ENCODE assay signal across 9 cellular contexts in genomic region chr22:45310331-45311032, GRCh38. TPM values are rescaled to one million over a fixed set of nuclear protein-coding genes. Genes with fewer than 3 reads are reported as not detected.
DNase-seq lines count a peak whose midpoint lies in the region; ATAC-seq, FAIRE-seq and TF ChIP-seq lines count a peak whose summit lies in the region.
"Had no signal": no experiment of that assay in that cellular context is flagged by ENCODE, and none has a peak within 500 bp of the region (broad histone marks: within the 10 kb centered on the region; RNA-seq: fewer than 3 reads in every experiment).

No MANE protein-coding gene starts in this region.

- no TSS peak for BruUV-seq in PC-3 (replicated peaks; lab: Mats Ljungman, UMichigan)

- H3K79me2 ChIP-seq in DND-41 (ENCODE audit: insufficient read depth, low read length) = peaks cover 49% of the 10 kb centered on the region
- H3K79me2 ChIP-seq in PC-3 (ENCODE audit: low read length) = peaks cover 55% of the 10 kb centered on the region

- peak overlapping the region; percentile 84 for H3K4me3 Mint-ChIP-seq in natural killer cell

- peak overlapping the region; percentile 88 for H3K9ac ChIP-seq in DND-41 (ENCODE audit: low read depth, low read length)
- peak overlapping the region; percentile 87 for H3K9ac ChIP-seq in PC-3 (ENCODE audit: low read length)
- peak overlapping the region; percentile 74 to 78 for H3K9ac ChIP-seq in duodenal mucosa (ENCODE audit: low read depth in 1 of 2, low read length in 2 of 2)

- peak overlapping the region; percentile 53 to 89 for H3K27ac Mint-ChIP-seq in natural killer cell

- DNase-seq in DND-41 (peak; percentile 35), PC-3 (no peak), natural killer cell (no peak), NCI-H2227 (lab: John Stamatoyannopoulos, UW; ENCODE audit: unreplicated experiment) (no peak), D721Med (ENCODE audit: insufficient read length, low spot score) (no peak), AG20443 (ENCODE audit: low spot score) (no peak)

- H3F3A ChIP-seq in PC-3 (ENCODE audit: low read length, unreplicated experiment) = no peaks in the 10 kb centered on the region

- H3K4me2 ChIP-seq in DND-41 (ENCODE audit: insufficient read depth, low read length) = peak overlapping the region; percentile 85
- peak overlapping the region; percentile 98 for H3K4me2 ChIP-seq in PC-3 (ENCODE audit: low read length)

- CTCF ChIA-PET in PC-3 (lab: Charles Lee) = no interaction called here

- ATAC-seq in DND-41 (ENCODE audit: insufficient read depth, low read depth) = 0 out of 3 replicates have a peak, but pooled peaks have one; percentile 1
- no peak for ATAC-seq in PC-3
- ATAC-seq in natural killer cell = no peak
- ATAC-seq in HG03469 (IDR thresholded peaks at IDR 0.05; ENCODE audit: unreplicated experiment) = no peak

- no peaks in the 10 kb centered on the region for H3K9me2 ChIP-seq in PC-3 (replicated peaks; ENCODE audit: low read length)

- peaks cover 30% of the 10 kb centered on the region for H3K4me1 ChIP-seq in DND-41 (ENCODE audit: insufficient read depth, low read length)
- H3K4me1 ChIP-seq in PC-3 (ENCODE audit: insufficient read depth, low read length) = peaks cover 14% of the 10 kb centered on the region
- peaks cover 9 to 25% of the 10 kb centered on the region in 2 donors for H3K4me1 ChIP-seq in duodenal mucosa (ENCODE audit: control insufficient read depth in 1 of 2, insufficient read depth in 2 of 2, low read length in 2 of 2)

- H3K27me3 ChIP-seq in DND-41 (ENCODE audit: insufficient read depth, low read length, poor library complexity) = no peaks in the 10 kb centered on the region
- no peaks in the 10 kb centered on the region for H3K27me3 ChIP-seq in PC-3 (ENCODE audit: low read length)
- H3K27me3 ChIP-seq in duodenal mucosa (ENCODE audit: control insufficient read depth in 1 of 2, insufficient read depth in 2 of 2, low read length in 2 of 2) = no peaks in the 10 kb centered on the region

- peaks cover 19% of the 10 kb centered on the region for H4K20me1 ChIP-seq in DND-41 (ENCODE audit: insufficient read depth, low read length)
- 0 out of 2 replicates have a peak, but pooled peaks cover 16% of the 10 kb centered on the region for H4K20me1 ChIP-seq in PC-3 (ENCODE audit: low read length)

- FAIRE-seq in D721Med (lab: Jason Lieb, UNC) = no peak

- H3K36me3 ChIP-seq in DND-41 (ENCODE audit: insufficient read depth, low read length) (no peaks in the 10 kb centered on the region), PC-3 (ENCODE audit: low read depth, low read length) (no peaks in the 10 kb centered on the region), duodenal mucosa (ENCODE audit: control insufficient read depth in 1 of 2, insufficient read depth in 2 of 2, low read length in 2 of 2) (no peaks in the 10 kb centered on the region)

- peaks cover 23 to 28% of the 10 kb centered on the region in 2 donors for H3K4me1 Mint-ChIP-seq in natural killer cell

- H3K27ac ChIP-seq in DND-41 (ENCODE audit: low read length) (peak overlapping the region; percentile 78), PC-3 (ENCODE audit: low read length) (no peak overlapping the region), duodenal mucosa (ENCODE audit: low read depth, low read length) (no peak overlapping the region)

- H3K9me3 Mint-ChIP-seq in natural killer cell = no peaks in the 10 kb centered on the region

- no peaks in the 10 kb centered on the region for H3K36me3 Mint-ChIP-seq in natural killer cell

- intact Hi-C loops in PC-3 (cut with micrococcal nuclease) = loop anchor here (2.0 kb wide), 1 partner anchor 42 kb away; no protein-coding TSS in a partner anchor
- intact Hi-C loops in natural killer cell (cut with micrococcal nuclease) = loop anchor here (10.0 kb wide), 1 partner anchor 974 kb away; no protein-coding TSS in a partner anchor

- TF ChIP-seq CTCF in DND-41 (IDR thresholded peaks at IDR 0.05; ENCODE audit: borderline replicate concordance, extremely low read depth, low read length, poor library complexity, severe bottlenecking) (no peak), PC-3 (conservative IDR thresholded peaks at IDR 0.05; ENCODE audit: low read depth, low read length) (no peak), natural killer cell (IDR thresholded peaks at IDR 0.05) (no peak), D721Med (IDR thresholded peaks at IDR 0.05; ENCODE audit: insufficient read depth, missing control alignments) (no peak)

- no peaks in the 10 kb centered on the region for H3K27me3 Mint-ChIP-seq in natural killer cell (ENCODE audit: low read depth in 2 of 2)

- no peaks in the 10 kb centered on the region for H3K9me3 ChIP-seq in DND-41 (ENCODE audit: insufficient read depth, low read length, severe bottlenecking)
- H3K9me3 ChIP-seq in PC-3 (ENCODE audit: low read length) = no peaks in the 10 kb centered on the region
- no peaks in the 10 kb centered on the region for H3K9me3 ChIP-seq in duodenal mucosa (ENCODE audit: control insufficient read depth in 1 of 2, low read length in 2 of 2)

- H2AFZ ChIP-seq in DND-41 (ENCODE audit: low read depth, low read length) = peak overlapping the region; percentile 82
- peak overlapping the region; percentile 48; the same call in 1 of the 2 replicates for H2AFZ ChIP-seq in PC-3 (ENCODE audit: low read length)

- H3K4me3 ChIP-seq in DND-41 (ENCODE audit: low read depth in 1 of 2, low read length in 2 of 2) (peak overlapping the region; percentile 82 to 87), PC-3 (ENCODE audit: low read length) (peak overlapping the region; percentile 95), duodenal mucosa (ENCODE audit: low read depth in 1 of 2, low read length in 2 of 2) (peak overlapping the region; percentile 74 to 78)

- POLR2A ChIA-PET in PC-3 (lab: Charles Lee; ENCODE audit: unreplicated experiment) = no interaction called here

RNA-seq across cellular contexts. Expression of gene FAM118A, which starts 0.7 kb away (rescaled TPM):
- total RNA-seq in PC-3 (2014; rRNA removed) = 19.6 and 20.3 TPM in 2 replicates
- 10 to 100 TPM; 42.0 to 67.2 (median 62.6) TPM for total RNA-seq in natural killer cell

RNA-seq across cellular contexts. Expression of gene UPK3A, which starts 25.7 kb away (rescaled TPM):
- 1.1 TPM in 1 of 2 replicates, not detected in the other for total RNA-seq in PC-3 (2014; rRNA removed)
- total RNA-seq in natural killer cell = under 1 TPM in 1 of 3 donors, not detected in 2; 0.49 TPM
- total RNA-seq: HT1080 had no signal
